ENCODE assay signal across 8 cellular contexts in the genomic region with DNA sequence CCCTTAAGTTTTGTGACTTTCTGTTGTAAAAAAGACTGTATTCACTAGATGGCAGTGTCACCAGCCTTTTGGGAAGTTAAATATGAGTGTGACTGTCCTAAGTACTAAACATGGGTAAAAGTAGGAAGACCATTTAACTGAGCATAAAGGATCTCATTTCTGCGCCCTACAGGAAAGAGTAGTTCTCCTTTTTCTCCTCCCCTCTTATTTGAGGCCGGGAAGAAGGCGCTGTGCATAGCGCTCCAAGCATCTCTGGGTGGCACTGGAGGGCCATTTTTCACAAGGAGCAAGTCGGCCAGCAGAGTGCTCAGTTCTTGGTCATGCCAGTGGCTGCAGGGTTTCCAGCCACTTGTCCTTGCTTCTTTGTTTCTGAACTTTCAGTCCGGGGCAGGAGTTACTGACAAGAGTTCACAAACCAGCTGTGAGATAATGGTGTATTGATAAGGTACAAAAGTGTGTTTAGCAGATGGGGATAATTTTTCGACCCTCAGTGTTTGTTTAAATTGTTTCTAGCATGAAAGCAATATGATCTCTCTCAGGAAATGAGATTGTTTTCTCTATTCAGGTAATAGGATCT.
DNase-seq lines count a peak whose midpoint lies in the region; ATAC-seq and TF ChIP-seq lines count a peak whose summit lies in the region.

No MANE protein-coding gene starts in this region.

- H3K27me3 ChIP-seq in PC-3 (ENCODE audit: low read length), result no peaks in the 10 kb centered on the region

- no TSS peak for BruUV-seq in PC-3 (replicated peaks; lab: Mats Ljungman, UMichigan)

- intact Hi-C loops in PC-3 (cut with micrococcal nuclease) (loop anchor here (1.0 to 5.0 kb wide), 5 partner anchors 83 to 227 kb away; no protein-coding TSS in a partner anchor), left cardiac atrium (cut with DNase I) (loop anchor here in 1 of 2 donors (1.0 to 2.0 kb wide), 2 partner anchors 143 to 151 kb away; no protein-coding TSS in a partner anchor)

- DNase-seq in DMS153 treated with DMSO at 0.1 percent for 48 hours (lab: John Stamatoyannopoulos, UW; ENCODE audit: unreplicated experiment) (peak; percentile 6), HK-2 (ENCODE audit: unreplicated experiment) (peak; percentile 38), PC-3 (peak; percentile 77), anterior cingulate cortex (lab: John Stamatoyannopoulos, UW) (peak in 55 of 58 donors; percentile 11 to 90 (median 66)), left cardiac atrium (peak; percentile 80), pons (ENCODE audit: low spot score) (peak; percentile 97)

- no peaks in the 10 kb centered on the region for H3K79me2 ChIP-seq in PC-3 (ENCODE audit: low read length)

- H3K9me2 ChIP-seq in PC-3 (replicated peaks; ENCODE audit: low read length), result no peaks in the 10 kb centered on the region

- peaks cover 4% of the 10 kb centered on the region; the same call in 1 of the 2 replicates for H3K4me1 ChIP-seq in PC-3 (ENCODE audit: insufficient read depth, low read length)

- no peak overlapping the region for H3K4me2 ChIP-seq in PC-3 (ENCODE audit: low read length)

- H3K9ac ChIP-seq in PC-3 (ENCODE audit: low read length), result no peak overlapping the region

- H3K4me3 ChIP-seq in PC-3 (ENCODE audit: low read length), result no peak overlapping the region

- CTCF ChIA-PET in PC-3 (lab: Charles Lee), result interaction anchor here (0.5 to 1.0 kb wide), 4 partner anchors 141 to 192 kb away, joined by 3 read pairs; no protein-coding TSS in a partner anchor

- no peaks in the 10 kb centered on the region for H4K20me1 ChIP-seq in PC-3 (ENCODE audit: low read length)

- no peaks in the 10 kb centered on the region for H3F3A ChIP-seq in PC-3 (ENCODE audit: low read length, unreplicated experiment)

- no peak overlapping the region for H2AFZ ChIP-seq in PC-3 (ENCODE audit: low read length)

- no peaks in the 10 kb centered on the region; the same call in 1 of the 2 replicates for H3K36me3 ChIP-seq in PC-3 (ENCODE audit: low read depth, low read length)

- no peaks in the 10 kb centered on the region for H3K9me3 ChIP-seq in PC-3 (ENCODE audit: low read length)

- POLR2A ChIA-PET in PC-3 (lab: Charles Lee; ENCODE audit: unreplicated experiment), result no interaction called here

- peak; percentile 94 for TF ChIP-seq CTCF in PC-3 (conservative IDR thresholded peaks at IDR 0.05; ENCODE audit: low read depth, low read length)

- H3K27ac ChIP-seq in PC-3 (ENCODE audit: low read length), result no peak overlapping the region

- ATAC-seq in GM19463 (IDR thresholded peaks at IDR 0.05; ENCODE audit: unreplicated experiment) (peak; percentile 83), PC-3 (peak; percentile 97), left cardiac atrium (peak; percentile 93 to 96), HG02798 (IDR thresholded peaks at IDR 0.05; ENCODE audit: poor library complexity, unreplicated experiment) (no peak)

Comparison
In these comparisons a context has a peak if more than half of its experiments do, and no peak if none do; other contexts are left out.
1. DNase-seq: peak in every context shown above with its lines; median percentile 97 in pons; 80 in left cardiac atrium; 77 in PC-3; 66 in anterior cingulate cortex; 38 in HK-2; 6 in DMS153 treated with DMSO at 0.1 percent for 48 hours.